9 cellular contexts compared by ENCODE assay signal in the genomic region with DNA sequence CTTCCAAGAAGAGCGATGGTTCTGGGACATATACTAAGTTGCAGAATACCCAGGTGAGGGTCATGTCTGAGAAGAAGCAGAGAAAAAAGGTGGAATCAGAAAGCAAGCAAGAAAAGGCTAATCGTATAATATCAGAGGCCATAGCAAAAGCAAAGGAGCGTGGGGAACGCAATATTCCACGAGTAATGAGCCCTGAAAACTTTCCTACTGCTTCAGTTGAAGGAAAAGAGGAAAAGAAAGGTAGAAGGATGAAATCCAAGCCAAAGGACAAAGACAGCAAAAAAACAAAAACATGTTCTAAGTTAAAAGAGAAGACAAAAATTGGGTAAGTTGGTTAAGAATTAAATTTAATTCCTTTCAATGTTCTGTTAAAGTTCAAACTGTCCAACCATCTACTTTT.
DNase-seq lines count a peak whose midpoint lies in the region; ATAC-seq, FAIRE-seq and TF ChIP-seq lines count a peak whose summit lies in the region.
"Had no signal": no experiment of that assay in that cellular context is flagged by ENCODE, and none has a peak within 500 bp of the region (broad histone marks: within the 10 kb centered on the region; RNA-seq: fewer than 3 reads in every experiment).

No MANE protein-coding gene starts in this region.

- peaks cover 22 to 43% (median 38%) of the 10 kb centered on the region in 3 donors for H3K4me1 Mint-ChIP-seq in CD8-positive, alpha-beta memory T cell
- peaks cover 10% of the 10 kb centered on the region for H3K4me1 Mint-ChIP-seq in endodermal cell

- H3K27ac ChIP-seq in CD8-positive, alpha-beta memory T cell (ENCODE audit: low read depth, low read length): peak overlapping the region; percentile 68
- H3K27ac ChIP-seq in endodermal cell (ENCODE audit: low read depth, low read length) (no peak overlapping the region), osteoblast (ENCODE audit: low read depth, low read length) (peak overlapping the region; percentile 91)
- H3K27ac ChIP-seq in effector memory CD4-positive, alpha-beta T cell (ENCODE audit: insufficient read depth, low read length, poor library complexity, severe bottlenecking): no peak overlapping the region

- no peaks in the 10 kb centered on the region for H3K27me3 ChIP-seq in CD8-positive, alpha-beta memory T cell (ENCODE audit: insufficient read depth, low read length, poor library complexity, severe bottlenecking)
- H3K27me3 ChIP-seq in endodermal cell (ENCODE audit: control insufficient read depth, insufficient read depth, low read length, poor library complexity, severe bottlenecking): no peaks in the 10 kb centered on the region
- H3K27me3 ChIP-seq in osteoblast (ENCODE audit: insufficient read depth, low read length): no peaks in the 10 kb centered on the region
- no peaks in the 10 kb centered on the region for H3K27me3 ChIP-seq in effector memory CD4-positive, alpha-beta T cell (replicated peaks; ENCODE audit: control insufficient read depth, insufficient read depth, low read length, poor library complexity, severe bottlenecking)
- H3K27me3 ChIP-seq: pancreas had no signal

- CTCF ChIA-PET in CD8-positive, alpha-beta memory T cell (lab: Charles Lee): interaction anchor here (1.4 kb wide), 1 partner anchor 155 kb away, joined by 4 read pairs; a partner anchor contains a TSS

- H3K9me3 Mint-ChIP-seq in CD8-positive, alpha-beta memory T cell: no peaks in the 10 kb centered on the region
- H3K9me3 Mint-ChIP-seq in endodermal cell: no peaks in the 10 kb centered on the region

- H3K27me3 Mint-ChIP-seq in CD8-positive, alpha-beta memory T cell: no peaks in the 10 kb centered on the region
- H3K27me3 Mint-ChIP-seq in endodermal cell (ENCODE audit: insufficient read depth): no peaks in the 10 kb centered on the region

- 8 to 31% methylated on average over 5 of the region's 5 CpGs for WGBS in endodermal cell (ENCODE audit: insufficient coverage in 1 of 2, insufficient read length in 1 of 2), 2 experiments

- H3K79me2 ChIP-seq in osteoblast (ENCODE audit: insufficient read depth, low read length): peaks cover 75% of the 10 kb centered on the region

- ATAC-seq in HG02798 (IDR thresholded peaks at IDR 0.05; ENCODE audit: poor library complexity, unreplicated experiment): no peak
- ATAC-seq: pancreas had no signal

- H3K4me1 ChIP-seq in CD8-positive, alpha-beta memory T cell (ENCODE audit: insufficient read depth, low read length): peaks cover 7% of the 10 kb centered on the region
- no peaks in the 10 kb centered on the region for H3K4me1 ChIP-seq in endodermal cell (ENCODE audit: control insufficient read depth, insufficient read depth, low read length)
- peaks cover 34% of the 10 kb centered on the region for H3K4me1 ChIP-seq in osteoblast (ENCODE audit: insufficient read depth, low read length)
- H3K4me1 ChIP-seq in effector memory CD4-positive, alpha-beta T cell (ENCODE audit: control insufficient read depth, insufficient read depth, low read length, poor library complexity, severe bottlenecking): peaks cover 3% of the 10 kb centered on the region

- no peak overlapping the region for H3K4me3 ChIP-seq in CD8-positive, alpha-beta memory T cell (ENCODE audit: low read length)
- H3K4me3 ChIP-seq in LNCaP clone FGC (ENCODE audit: low read depth, low read length) (peak overlapping the region; percentile 65), endodermal cell (ENCODE audit: low read length) (peak overlapping the region; percentile 92), osteoblast (ENCODE audit: insufficient read depth, low read length) (peak overlapping the region; percentile 75)
- no peak overlapping the region for H3K4me3 ChIP-seq in effector memory CD4-positive, alpha-beta T cell (ENCODE audit: insufficient read depth, low read depth, low read length, poor library complexity, severe bottlenecking)

- peak overlapping the region; percentile 84 for H3K4me2 ChIP-seq in osteoblast (ENCODE audit: insufficient read depth, low read length)

- peak overlapping the region; percentile 86 for H3K9ac ChIP-seq in endodermal cell (ENCODE audit: extremely low read depth, low read length, poor library complexity, severe bottlenecking)

- TF ChIP-seq CTCF in LNCaP clone FGC (IDR thresholded peaks at IDR 0.05; ENCODE audit: control insufficient read depth, extremely low read depth, insufficient read depth) (no peak), endodermal cell (conservative IDR thresholded peaks at IDR 0.05) (no peak), osteoblast (IDR thresholded peaks at IDR 0.05; ENCODE audit: extremely low read depth, low read depth, low read length) (no peak)

- H2AFZ ChIP-seq in osteoblast (ENCODE audit: low read length): no peak overlapping the region

- peaks cover 5% of the 10 kb centered on the region for H4K20me1 ChIP-seq in osteoblast (ENCODE audit: insufficient read depth, low read length)

- peak overlapping the region in 4 of 8 donors; percentile 5 to 63 (median 22) for H3K27ac Mint-ChIP-seq in CD8-positive, alpha-beta memory T cell
- peak overlapping the region; percentile 83 for H3K27ac Mint-ChIP-seq in endodermal cell

- H3K4me3 Mint-ChIP-seq in CD8-positive, alpha-beta memory T cell: peak overlapping the region in 1 of 7 donors; percentile 33
- H3K4me3 Mint-ChIP-seq in endodermal cell: peak overlapping the region; percentile 54

- peaks cover 0 to 13% (median 3%) of the 10 kb centered on the region in 3 donors for H3K36me3 Mint-ChIP-seq in CD8-positive, alpha-beta memory T cell
- peaks cover 17% of the 10 kb centered on the region for H3K36me3 Mint-ChIP-seq in endodermal cell (ENCODE audit: low read depth)

- POLR2A ChIA-PET in CD8-positive, alpha-beta memory T cell (lab: Charles Lee): no interaction called here

- no peak for DNase-seq in CD8-positive, alpha-beta memory T cell
- no peak for DNase-seq in LNCaP clone FGC (ENCODE audit: low read depth)
- no peak for DNase-seq in endodermal cell
- DNase-seq in osteoblast (ENCODE audit: insufficient read length, low spot score, missing footprints): no peak
- no peak for DNase-seq in effector memory CD4-positive, alpha-beta T cell
- no peak for DNase-seq in GM19239 (ENCODE audit: insufficient read length, low spot score)
- DNase-seq in NK-92 (lab: John Stamatoyannopoulos, UW; ENCODE audit: unreplicated experiment): no peak
- DNase-seq: pancreas had no signal

- no peak for FAIRE-seq in GM19239 (lab: Jason Lieb, UNC)

- no peaks in the 10 kb centered on the region for H3K9me3 ChIP-seq in CD8-positive, alpha-beta memory T cell (ENCODE audit: low read length)
- H3K9me3 ChIP-seq in endodermal cell (ENCODE audit: control insufficient read depth, low read length) (peaks cover 2% of the 10 kb centered on the region), osteoblast (ENCODE audit: low read depth, low read length) (no peaks in the 10 kb centered on the region)
- H3K9me3 ChIP-seq in effector memory CD4-positive, alpha-beta T cell (ENCODE audit: control insufficient read depth, low read length): no peaks in the 10 kb centered on the region
- H3K9me3 ChIP-seq: pancreas had no signal

- no peaks in the 10 kb centered on the region for H3K36me3 ChIP-seq in CD8-positive, alpha-beta memory T cell (ENCODE audit: insufficient read depth, low read length)
- peaks cover 20% of the 10 kb centered on the region for H3K36me3 ChIP-seq in endodermal cell (ENCODE audit: control insufficient read depth, insufficient read depth, low read length)
- H3K36me3 ChIP-seq in osteoblast (ENCODE audit: insufficient read depth, low read length): no peaks in the 10 kb centered on the region
- no peaks in the 10 kb centered on the region for H3K36me3 ChIP-seq in effector memory CD4-positive, alpha-beta T cell (ENCODE audit: control insufficient read depth, insufficient read depth, low read length)
- H3K36me3 ChIP-seq: pancreas had no signal

Comparison
In these comparisons a context has a peak if more than half of its experiments do, and no peak if none do; other contexts are left out.
1. H3K27ac ChIP-seq: peak in CD8-positive, alpha-beta memory T cell (single experiment) and osteoblast (single experiment); none in endodermal cell (single experiment) and effector memory CD4-positive, alpha-beta T cell (single experiment).
2. H3K4me3 ChIP-seq: peak in LNCaP clone FGC (single experiment), endodermal cell (single experiment) and osteoblast (single experiment); none in CD8-positive, alpha-beta memory T cell (single experiment) and effector memory CD4-positive, alpha-beta T cell (single experiment).